17 cellular contexts compared by ENCODE assay signal in genomic region chr1:216014046-216014445, GRCh38.
DNase-seq lines count a peak whose midpoint lies in the region; FAIRE-seq and TF ChIP-seq lines count a peak whose summit lies in the region.
"Had no signal": no experiment of that assay in that cellular context is flagged by ENCODE, and none has a peak within 500 bp of the region (broad histone marks: within the 10 kb centered on the region; RNA-seq: fewer than 3 reads in every experiment).

No MANE protein-coding gene starts in this region.

- H3K14ac ChIP-seq in H1 (ENCODE audit: insufficient read length) = no peak overlapping the region
- no peak overlapping the region for H3K14ac ChIP-seq in mesenchymal stem cell (ENCODE audit: low read length in 2 of 2)

- H3K27ac ChIP-seq in H1 (ENCODE audit: low read depth, low read length) = no peak overlapping the region
- H3K27ac ChIP-seq in mesenchymal stem cell (ENCODE audit: low read length, poor library complexity, severe bottlenecking) = peak overlapping the region; percentile 78
- H3K27ac ChIP-seq: Peyer's patch had no signal

- no peak for TF ChIP-seq RAD21 in H1 (IDR thresholded peaks at IDR 0.05 in 1 of 2, conservative IDR thresholded peaks at IDR 0.05 in 1 of 2; ENCODE audit: low read depth in 2 of 2, low read length in 2 of 2)

- no peaks in the 10 kb centered on the region for H3K79me2 ChIP-seq in H1 (ENCODE audit: control insufficient read depth in 1 of 2, insufficient read depth in 2 of 2, low read length in 2 of 2)

- no peak for TF ChIP-seq CTCF in BJ (IDR thresholded peaks at IDR 0.05; ENCODE audit: insufficient read depth, low read depth, low read length)
- no peak for TF ChIP-seq CTCF in HFFc6 (IDR thresholded peaks at IDR 0.05)
- no peak for TF ChIP-seq CTCF in H1 (IDR thresholded peaks at IDR 0.05; ENCODE audit: control extremely low read depth in 1 of 3, insufficient read depth in 1 of 3, low read depth in 1 of 3, low read length in 3 of 3)
- no peak for TF ChIP-seq CTCF in GM10266 (IDR thresholded peaks at IDR 0.05; ENCODE audit: control insufficient read depth, insufficient read depth, low read depth, missing control alignments)

- H2AK5ac ChIP-seq in H1 (ENCODE audit: low read depth, low read length) = no peak overlapping the region
- H2AK5ac ChIP-seq in mesenchymal stem cell (ENCODE audit: low read length, severe bottlenecking) = no peak overlapping the region

- H3K9me3 Mint-ChIP-seq in HFFc6 = no peaks in the 10 kb centered on the region

- H4K91ac ChIP-seq in H1 (replicated peaks; ENCODE audit: insufficient read length, low read length) (no peak overlapping the region), mesenchymal stem cell (ENCODE audit: low read length) (no peak overlapping the region)

- H3K27me3 ChIP-seq in BJ (ENCODE audit: control insufficient read depth, insufficient read depth, low read length) = no peaks in the 10 kb centered on the region
- H3K27me3 ChIP-seq in H1 (replicated peaks in 1 of 4; ENCODE audit: control insufficient read depth in 3 of 4, extremely low read depth in 1 of 4, insufficient read depth in 3 of 4, low read length in 3 of 4) = no peaks in the 10 kb centered on the region
- no peaks in the 10 kb centered on the region for H3K27me3 ChIP-seq in mesenchymal stem cell (ENCODE audit: control insufficient read depth in 1 of 2, insufficient read depth in 1 of 2, low read length in 2 of 2)
- H3K27me3 ChIP-seq: Peyer's patch had no signal

- H3K9ac ChIP-seq in H1 (replicated peaks in 1 of 4; ENCODE audit: extremely low read depth in 1 of 4, low read depth in 3 of 4, low read length in 3 of 4) = no peak overlapping the region
- H3K9ac ChIP-seq in mesenchymal stem cell (ENCODE audit: low read length) = no peak overlapping the region

- H3K4me3 Mint-ChIP-seq in HFFc6 = no peak overlapping the region
- H3K4me3 Mint-ChIP-seq: CD14-positive monocyte had no signal

- H3K79me1 ChIP-seq in H1 (ENCODE audit: low read depth, low read length) (no peaks in the 10 kb centered on the region), mesenchymal stem cell (replicated peaks; ENCODE audit: low read length, poor library complexity, severe bottlenecking) (no peaks in the 10 kb centered on the region)

- H3K23ac ChIP-seq in H1 (ENCODE audit: insufficient read length) (no peak overlapping the region), mesenchymal stem cell (ENCODE audit: low read length in 2 of 2) (no peak overlapping the region)

- peaks cover 2% of the 10 kb centered on the region; the same call in 1 of the 2 replicates for H3K27me3 Mint-ChIP-seq in HFFc6 (ENCODE audit: insufficient read depth)

- H3K18ac ChIP-seq in H1 (ENCODE audit: extremely low read depth, low read length) (no peak overlapping the region), mesenchymal stem cell (ENCODE audit: low read depth in 1 of 2, low read length in 2 of 2) (no peak overlapping the region)

- H2BK5ac ChIP-seq in H1 (ENCODE audit: low read depth, low read length) (peak overlapping the region; percentile 26; the same call in 1 of the 2 replicates), mesenchymal stem cell (ENCODE audit: low read depth, low read length, poor library complexity, severe bottlenecking) (no peak overlapping the region)

- peak overlapping the region; percentile 4; the same call in 1 of the 2 replicates for H3K27ac Mint-ChIP-seq in HFFc6

- CTCF ChIA-PET in BJ (lab: Yijun Ruan, JAX) = no interaction called here
- CTCF ChIA-PET in H1 (lab: Charles Lee; ENCODE audit: partially characterized antibody) = no interaction called here

- peaks cover 19% of the 10 kb centered on the region for H3K4me1 Mint-ChIP-seq in HFFc6 (ENCODE audit: low read depth)
- H3K4me1 Mint-ChIP-seq: CD14-positive monocyte had no signal

- no peak for TF ChIP-seq POLR2A in H1 (IDR thresholded peaks at IDR 0.05; ENCODE audit: control extremely low read depth in 1 of 2, low read depth in 2 of 2, low read length in 2 of 2)

- H2BK120ac ChIP-seq in H1 (replicated peaks; ENCODE audit: low read depth, low read length) (no peak overlapping the region), mesenchymal stem cell (ENCODE audit: low read depth, low read length) (no peak overlapping the region)

- H4K5ac ChIP-seq in H1 (ENCODE audit: insufficient read length, low read depth, low read length) = no peak overlapping the region

- H3K36me3 ChIP-seq in BJ (ENCODE audit: control insufficient read depth, insufficient read depth, low read length) (no peaks in the 10 kb centered on the region), H1 (ENCODE audit: control insufficient read depth in 2 of 4, insufficient read depth in 4 of 4, low read length in 3 of 4) (no peaks in the 10 kb centered on the region), mesenchymal stem cell (ENCODE audit: control insufficient read depth in 1 of 2, insufficient read depth in 2 of 2, low read depth in 1 of 2, low read length in 2 of 2) (no peaks in the 10 kb centered on the region)
- H3K36me3 ChIP-seq: Peyer's patch had no signal

- H2BK12ac ChIP-seq in H1 (ENCODE audit: low read depth, low read length) (no peak overlapping the region), mesenchymal stem cell (ENCODE audit: low read length in 2 of 2) (no peak overlapping the region)

- no peak overlapping the region for H3K56ac ChIP-seq in H1 (replicated peaks; ENCODE audit: insufficient read length, low read depth, low read length)

- peaks cover 0 to 9% (median 4%) of the 10 kb centered on the region in 4 experiments; a peak in 2 of 7 replicates for H3K4me1 ChIP-seq in H1 (replicated peaks in 1 of 4; ENCODE audit: control insufficient read depth in 3 of 4, insufficient read depth in 4 of 4, low read length in 3 of 4)
- no peaks in the 10 kb centered on the region for H3K4me1 ChIP-seq in mesenchymal stem cell (ENCODE audit: control insufficient read depth, insufficient read depth, low read depth, low read length)
- H3K4me1 ChIP-seq: Peyer's patch had no signal

- H3K4me3 ChIP-seq in BJ (ENCODE audit: low read depth, low read length) (no peak overlapping the region), H1 (ENCODE audit: extremely low read depth in 1 of 4, insufficient read depth in 2 of 4, low read depth in 3 of 4, low read length in 4 of 4) (no peak overlapping the region), mesenchymal stem cell (ENCODE audit: insufficient read depth in 1 of 2, low read depth in 1 of 2, low read length in 2 of 2) (no peak overlapping the region)
- H3K4me3 ChIP-seq: Peyer's patch had no signal

- H3K23me2 ChIP-seq in H1 (ENCODE audit: low read depth, low read length) = no peaks in the 10 kb centered on the region

- DNase-seq in BJ (ENCODE audit: low read depth) (peak; percentile 38), HFFc6 (no peak), H1 (ENCODE audit: low read depth in 1 of 2, low spot score in 2 of 2) (no peak), mesenchymal stem cell (no peak), DMS79 treated with DMSO at 0.1 percent for 48 hours (lab: John Stamatoyannopoulos, UW) (no peak), GM10266 (ENCODE audit: extremely low spot score) (no peak), posterior vena cava (ENCODE audit: low spot score) (no peak)
- DNase-seq: 8988T, DMS53, KG1, NCI-H1694 treated with DMSO at 0.1 percent for 48 hours, NCI-H2081 treated with DMSO at 0.1 percent for 48 hours, NCI-H2171 treated with DMSO at 0.1 percent for 48 hours, Peyer's patch had no signal

- no peak overlapping the region for H2BK15ac ChIP-seq in H1 (ENCODE audit: low read length)
- no peak overlapping the region for H2BK15ac ChIP-seq in mesenchymal stem cell (ENCODE audit: low read depth, poor library complexity, severe bottlenecking)

- WGBS in H1 (ENCODE audit: extremely low coverage in 1 of 2, insufficient coverage in 1 of 2, insufficient read length in 1 of 2, insufficient replicate concordance in 2 of 2, low coverage in 1 of 2, low lambda C conversion rate in 2 of 2, missing lambda C conversion rate in 1 of 2), 2 experiments = 32 to 100% methylated on average over 1 to 2 of the region's 2 CpGs
- WGBS in mesenchymal stem cell = 38% methylated on average over 2 of the region's 2 CpGs

- POLR2A ChIA-PET in BJ (lab: Charles Lee) (no interaction called here), H1 (lab: Charles Lee; ENCODE audit: partially characterized antibody) (interaction anchor here (0.7 kb wide), 1 partner anchor 388 kb away, joined by 5 read pairs; no protein-coding TSS in a partner anchor)

- no peak overlapping the region for H2BK20ac ChIP-seq in H1 (ENCODE audit: low read length)

- H3K4me2 ChIP-seq in H1 (ENCODE audit: insufficient read depth in 1 of 2, low read depth in 2 of 2, low read length in 2 of 2) (no peak overlapping the region), mesenchymal stem cell (ENCODE audit: low read length, poor library complexity, severe bottlenecking) (no peak overlapping the region)

- no peaks in the 10 kb centered on the region for H4K20me1 ChIP-seq in H1 (replicated peaks in 1 of 2; ENCODE audit: control insufficient read depth in 1 of 2, insufficient read depth in 2 of 2, low read length in 2 of 2)

- no peaks in the 10 kb centered on the region for H3K9me3 ChIP-seq in H1 (ENCODE audit: insufficient read depth in 2 of 2, low read depth in 1 of 2, low read length in 1 of 2)
- no peaks in the 10 kb centered on the region for H3K9me3 ChIP-seq in mesenchymal stem cell (ENCODE audit: control insufficient read depth, low read length)
- H3K9me3 ChIP-seq: Peyer's patch had no signal

- no peak overlapping the region for H2AFZ ChIP-seq in H1 (ENCODE audit: low read length)
- no peak overlapping the region for H2AFZ ChIP-seq in mesenchymal stem cell (ENCODE audit: low read depth, low read length)

- no peak for FAIRE-seq in H1 (lab: Jason Lieb, UNC)
- FAIRE-seq: D721Med, GM12891 had no signal

- intact Hi-C loops in posterior vena cava (cut with DNase I) = no loop called here

- no peak overlapping the region for H4K8ac ChIP-seq in H1 (ENCODE audit: extremely low read depth, insufficient read depth, low read length)
- no peak overlapping the region for H4K8ac ChIP-seq in mesenchymal stem cell (ENCODE audit: low read length)

- H3K4ac ChIP-seq in H1 (replicated peaks; ENCODE audit: insufficient read length, low read depth, low read length) (no peak overlapping the region), mesenchymal stem cell (ENCODE audit: low read depth in 1 of 2, low read length in 2 of 2) (no peak overlapping the region)

- H3K36me3 Mint-ChIP-seq in HFFc6 (ENCODE audit: low read depth) = 0 out of 2 replicates have a peak, but pooled peaks cover 2% of the 10 kb centered on the region
- H3K36me3 Mint-ChIP-seq: CD14-positive monocyte had no signal

- TF ChIP-seq EP300 in H1 (IDR thresholded peaks at IDR 0.05; ENCODE audit: borderline replicate concordance in 1 of 2, low read depth in 2 of 2, low read length in 2 of 2) = no peak
